ENCODE assay signal across 1 cellular context in genomic region chr9:13513710-13514444, GRCh38.
TF ChIP-seq lines count a peak whose summit lies in the region.

No MANE protein-coding gene starts in this region.

TF ChIP-seq in SK-N-SH, 30 proteins besides CTCF, POLR2A, EP300 and RAD21 (continued from another document):
- TF ChIP-seq IRF3 (IDR thresholded peaks at IDR 0.05; ENCODE audit: low read depth, low read length) (no peak), RFX5 (IDR thresholded peaks at IDR 0.05; ENCODE audit: low read length) (no peak)
